Comparison of ENCODE assay signal across 32 cellular contexts in genomic region chr3:55455915-55456314, GRCh38. TPM values are rescaled to one million over a fixed set of nuclear protein-coding genes. Genes with fewer than 3 reads are reported as not detected.
"Had no signal": no experiment of that assay in that cellular context is flagged by ENCODE, and none has a peak within 500 bp of the region (broad histone marks: within the 10 kb centered on the region; RNA-seq: fewer than 3 reads in every experiment).

No MANE protein-coding gene starts in this region.

- H3K4me1 ChIP-seq: ascending aorta, Peyer's patch had no signal

- H3K27ac ChIP-seq: ascending aorta, cardiac muscle cell, KMS-11, Peyer's patch, RWPE1, VCaP had no signal

- H3K9me3 ChIP-seq: ascending aorta, Peyer's patch had no signal

- H3K4me2 ChIP-seq: KMS-11 had no signal

- H3K36me3 ChIP-seq: ascending aorta, cardiac muscle cell, Peyer's patch had no signal

- DNase-seq: activated B cell treated with CpG ODN at 0.5 μM for 24 hours; activated CD4-positive, alpha-beta memory T cell treated with anti-CD3 and anti-CD28 coated beads, Interleukin-2, amount 10 ng/mL, durations not matched to agents 7 days and 5 days; activated CD4-positive, alpha-beta T cell treated with anti-CD3 and anti-CD28 coated beads for 4 hours; activated CD4-positive, CD25-positive, alpha-beta regulatory T cell treated with anti-CD3 and anti-CD28 coated beads, Interleukin-2, amount 50 U/mL, for 72 hours; activated CD8-positive, alpha-beta memory T cell treated with anti-CD3 and anti-CD28 coated beads for 24 hours; activated CD8-positive, alpha-beta memory T cell treated with anti-CD3 and anti-CD28 coated beads, Interleukin-2, amount 10 ng/mL, durations not matched to agents 7 days and 5 days; activated CD8-positive, alpha-beta memory T cell treated with anti-CD3 and anti-CD28 coated beads, Interleukin-2, amount 50 U/mL, for 48 hours; activated effector memory CD4-positive, alpha-beta T cell treated with Interleukin-2 at 50 U/mL for 16 hours; activated naive CD4-positive, alpha-beta T cell treated with anti-CD3 and anti-CD28 coated beads, Interleukin-2, amount 50 U/mL, for 16 hours; activated naive CD8-positive, alpha-beta T cell treated with anti-CD3 and anti-CD28 coated beads for 36 hours; activated T-cell treated with anti-CD3 and anti-CD28 coated beads, Interleukin-2, amount 50 U/mL, for 48 hours; amniotic stem cell; MM.1S; NCI-H1092 treated with DMSO at 0.1 percent for 48 hours; NCI-H1694; NCI-H2029; NCI-H510A; NCI-H526; NCI-H748 treated with DMSO at 0.1 percent for 48 hours; NK-92 treated with Interleukin-12 subunit alpha and Interleukin-12 subunit beta, amount 100 ng/mL, for 24 hours; PC-3; Peyer's patch; SIG-M5; SW 1271; T-helper 1 cell; T-helper 2 cell; T-helper 9 cell had no signal

- H3K4me3 ChIP-seq: ascending aorta, cardiac muscle cell, Peyer's patch had no signal

- H3K27me3 ChIP-seq: ascending aorta, cardiac muscle cell, Peyer's patch had no signal

- H3K9ac ChIP-seq: KMS-11 had no signal

RNA-seq across cellular contexts. Expression of gene WNT5A, which starts 31.2 kb away (rescaled TPM):
- total RNA-seq: activated B cell treated with CpG ODN at 0.5 μM for 24 hours; activated CD4-positive, alpha-beta memory T cell treated with anti-CD3 and anti-CD28 coated beads, Interleukin-2, amount 10 ng/mL, durations not matched to agents 7 days and 5 days; activated naive CD8-positive, alpha-beta T cell treated with anti-CD3 and anti-CD28 coated beads for 36 hours had no signal
